ENCODE assay signal across 13 cellular contexts in genomic region chr22:18068381-18068988, GRCh38. TPM values are rescaled to one million over a fixed set of nuclear protein-coding genes. Genes with fewer than 3 reads are reported as not detected.
A peak's percentile ranks its signal among the peaks of the same experiment; 100 is the strongest.
DNase-seq lines count a peak whose midpoint lies in the region; ATAC-seq and TF ChIP-seq lines count a peak whose summit lies in the region.
"Had no signal": no experiment of that assay in that cellular context is flagged by ENCODE, and none has a peak within 500 bp of the region (broad histone marks: within the 10 kb centered on the region; RNA-seq: fewer than 3 reads in every experiment).

No MANE protein-coding gene starts in this region.

- WGBS in hepatocyte (ENCODE audit: low lambda C conversion rate, missing lambda C conversion rate) = 78% methylated on average over 3 of the region's 3 CpGs

- H3K36me3 ChIP-seq in hepatocyte (replicated peaks; ENCODE audit: insufficient read depth, low read depth) (no peaks in the 10 kb centered on the region), skeletal muscle tissue (ENCODE audit: control insufficient read depth in 3 of 3, insufficient read depth in 3 of 3, low read length in 3 of 3) (no peaks in the 10 kb centered on the region)
- H3K36me3 ChIP-seq: pancreas had no signal

- H2AFZ ChIP-seq in hepatocyte = no peak overlapping the region

- H3K9ac ChIP-seq in skeletal muscle tissue (ENCODE audit: low read depth in 1 of 3, low read length in 3 of 3) = peak overlapping the region in 1 of 3 donors; percentile 46

- no peaks in the 10 kb centered on the region for H4K20me1 ChIP-seq in hepatocyte (ENCODE audit: insufficient read depth, poor library complexity, severe bottlenecking)

- H3K27ac ChIP-seq in hepatocyte (peak overlapping the region; percentile 79), skeletal muscle tissue (ENCODE audit: low read depth, low read length) (peak overlapping the region; percentile 37)

- ATAC-seq in HG02938 (IDR thresholded peaks at IDR 0.05; ENCODE audit: unreplicated experiment) (no peak), GM19324 (IDR thresholded peaks at IDR 0.05; ENCODE audit: low FRiP score, unreplicated experiment) (no peak)
- ATAC-seq: activated T-cell treated with anti-CD3 and anti-CD28 coated beads, Interleukin-2, amount 50 U/mL, for 72 hours had no signal

- H3K4me2 ChIP-seq in hepatocyte = no peak overlapping the region

- H3K79me2 ChIP-seq in hepatocyte = no peaks in the 10 kb centered on the region

- no peak overlapping the region for H3K4me3 ChIP-seq in hepatocyte
- no peak overlapping the region for H3K4me3 ChIP-seq in skeletal muscle tissue (ENCODE audit: low read length in 3 of 3)
- H3K4me3 ChIP-seq: pancreas had no signal

- TF ChIP-seq CTCF in hepatocyte (IDR thresholded peaks at IDR 0.05; ENCODE audit: poor library complexity) = no peak

- no peaks in the 10 kb centered on the region for H3K9me2 ChIP-seq in hepatocyte (replicated peaks; ENCODE audit: insufficient read depth)

- H3K4me1 ChIP-seq in hepatocyte (ENCODE audit: insufficient read depth) = peaks cover 24% of the 10 kb centered on the region
- H3K4me1 ChIP-seq in skeletal muscle tissue (ENCODE audit: control insufficient read depth in 3 of 3, insufficient read depth in 3 of 3, low read length in 3 of 3) = peaks cover 16 to 42% (median 27%) of the 10 kb centered on the region in 3 donors
- H3K4me1 ChIP-seq: pancreas had no signal

- no peaks in the 10 kb centered on the region for H3K9me3 ChIP-seq in hepatocyte (ENCODE audit: low read depth)
- no peaks in the 10 kb centered on the region for H3K9me3 ChIP-seq in skeletal muscle tissue (ENCODE audit: control insufficient read depth in 3 of 3, low read length in 3 of 3)
- H3K9me3 ChIP-seq: pancreas had no signal

- H3K27me3 ChIP-seq in hepatocyte (no peaks in the 10 kb centered on the region), skeletal muscle tissue (ENCODE audit: control insufficient read depth in 3 of 3, insufficient read depth in 3 of 3, low read length in 3 of 3) (peaks cover 0 to 5% (median 3%) of the 10 kb centered on the region in 3 donors)
- H3K27me3 ChIP-seq: pancreas had no signal

- DNase-seq in GM03348 (ENCODE audit: low spot score) = peak; percentile 82
- DNase-seq in astrocyte of the hippocampus (ENCODE audit: low read depth, low spot score) = peak; percentile 67
- DNase-seq in hepatocyte (ENCODE audit: low spot score) = no peak
- DNase-seq in stimulated activated naive CD4-positive, alpha-beta T cell (lab: John Stamatoyannopoulos, UW) = no peak
- no peak for DNase-seq in Ammon's horn (ENCODE audit: low spot score)
- DNase-seq: activated CD4-positive, alpha-beta T cell treated with anti-CD3 and anti-CD28 coated beads for 1 hour; activated T-cell treated with anti-CD3 and anti-CD28 coated beads, Interleukin-2, amount 50 U/mL, for 72 hours; CD4-positive, CD25-positive, alpha-beta regulatory T cell; NCI-H446 treated with DMSO at 0.1 percent for 48 hours had no signal

RNA-seq across cellular contexts. Expression of gene PEX26, which starts 9.3 kb away (rescaled TPM):
- total RNA-seq in hepatocyte (27.6 and 30.9 TPM in 2 replicates), skeletal muscle tissue (5.2 TPM)
- polyA plus RNA-seq in hepatocyte = 3.7 and 5.4 TPM in 2 replicates

RNA-seq across cellular contexts. Expression of gene TUBA8, which starts 42.1 kb away (rescaled TPM):
- total RNA-seq in hepatocyte (1.5 TPM in 1 of 2 replicates, not detected in the other), skeletal muscle tissue (21.9 TPM)
- polyA plus RNA-seq in hepatocyte = 0.33 and 0.46 TPM in 2 replicates

RNA-seq across cellular contexts. Expression of gene MICAL3, which starts 44.1 kb away (rescaled TPM):
- 15.4 and 22.7 TPM in 2 replicates for total RNA-seq in hepatocyte
- polyA plus RNA-seq in hepatocyte = 4.6 and 12.6 TPM in 2 replicates
- 20.9 TPM for total RNA-seq in skeletal muscle tissue

Comparison
In these comparisons a context has a peak if more than half of its experiments do, and no peak if none do; other contexts are left out.
1. DNase-seq: peak in GM03348 (single experiment) and astrocyte of the hippocampus (single experiment); none in hepatocyte (single experiment), stimulated activated naive CD4-positive, alpha-beta T cell (0 of 6) and Ammon's horn (single experiment).